In genomic region chr17:59786213-59786535, GRCh38 we compare ENCODE assay signal across 9 cellular contexts.
DNase-seq lines count a peak whose midpoint lies in the region; ATAC-seq, FAIRE-seq and TF ChIP-seq lines count a peak whose summit lies in the region.
"Had no signal": no experiment of that assay in that cellular context is flagged by ENCODE, and none has a peak within 500 bp of the region (broad histone marks: within the 10 kb centered on the region; RNA-seq: fewer than 3 reads in every experiment).

No MANE protein-coding gene starts in this region.

- peak overlapping the region; percentile 77 for H3K4me3 Mint-ChIP-seq in T-helper 2 cell treated with Interferon-gamma antibody and Interleukin-4, amounts not matched to agents 5 μg/mL and 100 μg/mL, for 36 hours
- peak overlapping the region; percentile 60 for H3K4me3 Mint-ChIP-seq in activated T-helper 1 cell treated with anti-CD3 and anti-CD28 coated beads, Interleukin-12 subunit alpha, Interleukin-12 subunit beta, Interleukin-2, Interleukin-4 antibody, amounts not matched to agents 30 ng/mL and 10 ng/mL and 1 ng/mL, durations not matched to agents 14 hours and 24 hours and 36 hours

- peak overlapping the region; percentile 99 for H3K27ac Mint-ChIP-seq in T-helper 2 cell treated with Interferon-gamma antibody and Interleukin-4, amounts not matched to agents 5 μg/mL and 100 μg/mL, for 36 hours
- H3K27ac Mint-ChIP-seq in activated T-helper 1 cell treated with anti-CD3 and anti-CD28 coated beads, Interleukin-12 subunit alpha, Interleukin-12 subunit beta, Interleukin-2, Interleukin-4 antibody, amounts not matched to agents 30 ng/mL and 10 ng/mL and 1 ng/mL, durations not matched to agents 14 hours and 24 hours and 36 hours = peak overlapping the region; percentile 90

- no peak for TF ChIP-seq CTCF in keratinocyte (optimal IDR thresholded peaks at IDR 0.05 in 1 of 3, IDR thresholded peaks at IDR 0.05 in 1 of 3, conservative IDR thresholded peaks at IDR 0.05 in 1 of 3; ENCODE audit: extremely low read depth in 1 of 3, insufficient read depth in 2 of 3, low read length in 3 of 3)

- H3K79me2 ChIP-seq in keratinocyte (ENCODE audit: control insufficient read depth, insufficient read depth, low read length) = no peaks in the 10 kb centered on the region

- intact Hi-C loops in activated T-helper 1 cell treated with anti-CD3 and anti-CD28 coated beads, Interleukin-12 subunit alpha, Interleukin-12 subunit beta, Interleukin-2, Interleukin-4 antibody, amounts not matched to agents 30 ng/mL and 10 ng/mL and 1 ng/mL, durations not matched to agents 14 hours and 24 hours and 36 hours (cut with micrococcal nuclease) = loop anchor here (1.0 to 2.0 kb wide), 12 partner anchors 24 to 1447 kb away; partner anchors contain the start of genes CLTC, PTRH2, TUBD1 and VMP1

- H2AFZ ChIP-seq in keratinocyte (ENCODE audit: control insufficient read depth, low read length) = no peak overlapping the region

- FAIRE-seq in keratinocyte (lab: Jason Lieb, UNC) = no peak

- H3K27ac ChIP-seq in keratinocyte (ENCODE audit: control insufficient read depth, insufficient read depth, low read length) (peak overlapping the region; percentile 96), subcutaneous abdominal adipose tissue (ENCODE audit: low read depth, low read length) (peak overlapping the region; percentile 94)

- H3K9me1 ChIP-seq in keratinocyte (ENCODE audit: control insufficient read depth, extremely low read depth, insufficient read depth, low read length) = no peaks in the 10 kb centered on the region

- H3K4me2 ChIP-seq in keratinocyte (ENCODE audit: control insufficient read depth, extremely low read depth, insufficient read depth, low read depth, low read length) = peak overlapping the region; percentile 85

- DNase-seq in T-helper 2 cell treated with Interferon-gamma antibody and Interleukin-4, amounts not matched to agents 5 μg/mL and 100 μg/mL, for 36 hours (ENCODE audit: low spot score) = no peak
- no peak for DNase-seq in T-helper 2 cell
- DNase-seq in activated T-helper 1 cell treated with anti-CD3 and anti-CD28 coated beads, Interleukin-12 subunit alpha, Interleukin-12 subunit beta, Interleukin-2, Interleukin-4 antibody, amounts not matched to agents 30 ng/mL and 10 ng/mL and 1 ng/mL, durations not matched to agents 14 hours and 24 hours and 36 hours (ENCODE audit: low spot score) = no peak
- DNase-seq in keratinocyte (ENCODE audit: low read depth, low spot score) = no peak
- DNase-seq in HAP-1 (ENCODE audit: low spot score in 2 of 2) = no peak
- no peak for DNase-seq in NCI-H1436 treated with DMSO at 0.1 percent for 48 hours (lab: John Stamatoyannopoulos, UW)
- DNase-seq: NCI-H524 treated with DMSO at 0.1 percent for 48 hours had no signal

- H3K9ac ChIP-seq in keratinocyte (ENCODE audit: control insufficient read depth, extremely low read depth, insufficient read depth, low read length) (peak overlapping the region; percentile 79), subcutaneous abdominal adipose tissue (ENCODE audit: low read length in 5 of 5) (peak overlapping the region in 3 of 5 donors; percentile 23 to 85 (median 62))

- H3K27me3 Mint-ChIP-seq in T-helper 2 cell treated with Interferon-gamma antibody and Interleukin-4, amounts not matched to agents 5 μg/mL and 100 μg/mL, for 36 hours (ENCODE audit: low read depth) = no peaks in the 10 kb centered on the region
- H3K27me3 Mint-ChIP-seq in activated T-helper 1 cell treated with anti-CD3 and anti-CD28 coated beads, Interleukin-12 subunit alpha, Interleukin-12 subunit beta, Interleukin-2, Interleukin-4 antibody, amounts not matched to agents 30 ng/mL and 10 ng/mL and 1 ng/mL, durations not matched to agents 14 hours and 24 hours and 36 hours (ENCODE audit: insufficient read depth) = peaks cover 2% of the 10 kb centered on the region

- H4K20me1 ChIP-seq in keratinocyte (ENCODE audit: control insufficient read depth, extremely low read depth, insufficient read depth, low read length) = no peaks in the 10 kb centered on the region

- no peaks in the 10 kb centered on the region for H3K36me3 ChIP-seq in keratinocyte (ENCODE audit: control insufficient read depth in 2 of 2, extremely low read depth in 1 of 2, insufficient read depth in 2 of 2, low read length in 2 of 2)
- no peaks in the 10 kb centered on the region for H3K36me3 ChIP-seq in subcutaneous abdominal adipose tissue (ENCODE audit: control insufficient read depth in 5 of 5, insufficient read depth in 5 of 5, low read length in 5 of 5)
- H3K36me3 ChIP-seq in HAP-1 (replicated peaks) = no peaks in the 10 kb centered on the region

- ATAC-seq in HG03442 (IDR thresholded peaks at IDR 0.05; ENCODE audit: unreplicated experiment) = no peak

- H3K9me3 Mint-ChIP-seq in T-helper 2 cell treated with Interferon-gamma antibody and Interleukin-4, amounts not matched to agents 5 μg/mL and 100 μg/mL, for 36 hours = no peaks in the 10 kb centered on the region
- H3K9me3 Mint-ChIP-seq in activated T-helper 1 cell treated with anti-CD3 and anti-CD28 coated beads, Interleukin-12 subunit alpha, Interleukin-12 subunit beta, Interleukin-2, Interleukin-4 antibody, amounts not matched to agents 30 ng/mL and 10 ng/mL and 1 ng/mL, durations not matched to agents 14 hours and 24 hours and 36 hours = no peaks in the 10 kb centered on the region

- H3K27me3 ChIP-seq in keratinocyte (ENCODE audit: control insufficient read depth, extremely low read depth, insufficient read depth, low read length) = no peaks in the 10 kb centered on the region
- no peaks in the 10 kb centered on the region for H3K27me3 ChIP-seq in subcutaneous abdominal adipose tissue (ENCODE audit: control insufficient read depth in 5 of 5, insufficient read depth in 4 of 5, low read length in 5 of 5)
- no peaks in the 10 kb centered on the region for H3K27me3 ChIP-seq in HAP-1 (ENCODE audit: low read depth)

- H3K4me1 ChIP-seq in keratinocyte (ENCODE audit: control insufficient read depth, extremely low read depth, insufficient read depth, low read length) (peaks cover 51% of the 10 kb centered on the region), subcutaneous abdominal adipose tissue (ENCODE audit: control insufficient read depth in 5 of 5, insufficient read depth in 5 of 5, low read length in 5 of 5) (peaks cover 2 to 40% (median 35%) of the 10 kb centered on the region in 5 donors), HAP-1 (peaks cover 49% of the 10 kb centered on the region)

- in situ Hi-C loops in HAP-1 (cut with MboI; ENCODE audit: low sequenced_read_pairs) = no loop called here

- H3K9me3 ChIP-seq in keratinocyte (ENCODE audit: control insufficient read depth, low read depth, low read length) = no peaks in the 10 kb centered on the region
- no peaks in the 10 kb centered on the region for H3K9me3 ChIP-seq in subcutaneous abdominal adipose tissue (ENCODE audit: control insufficient read depth in 5 of 5, low read length in 5 of 5)
- H3K9me3 ChIP-seq in HAP-1 = no peaks in the 10 kb centered on the region

- H3K4me1 Mint-ChIP-seq in T-helper 2 cell treated with Interferon-gamma antibody and Interleukin-4, amounts not matched to agents 5 μg/mL and 100 μg/mL, for 36 hours (ENCODE audit: low read depth) = peaks cover 56% of the 10 kb centered on the region
- H3K4me1 Mint-ChIP-seq in activated T-helper 1 cell treated with anti-CD3 and anti-CD28 coated beads, Interleukin-12 subunit alpha, Interleukin-12 subunit beta, Interleukin-2, Interleukin-4 antibody, amounts not matched to agents 30 ng/mL and 10 ng/mL and 1 ng/mL, durations not matched to agents 14 hours and 24 hours and 36 hours (ENCODE audit: low read depth) = peaks cover 55% of the 10 kb centered on the region

- dilution Hi-C loops in keratinocyte (cut with MboI; ENCODE audit: extremely low pct_ligation_motif_present, low sequenced_read_pairs) = no loop called here

- peaks cover 27% of the 10 kb centered on the region for H3K36me3 Mint-ChIP-seq in T-helper 2 cell treated with Interferon-gamma antibody and Interleukin-4, amounts not matched to agents 5 μg/mL and 100 μg/mL, for 36 hours (ENCODE audit: low read depth)
- peaks cover 13% of the 10 kb centered on the region for H3K36me3 Mint-ChIP-seq in activated T-helper 1 cell treated with anti-CD3 and anti-CD28 coated beads, Interleukin-12 subunit alpha, Interleukin-12 subunit beta, Interleukin-2, Interleukin-4 antibody, amounts not matched to agents 30 ng/mL and 10 ng/mL and 1 ng/mL, durations not matched to agents 14 hours and 24 hours and 36 hours (ENCODE audit: low read depth)

- H3K4me3 ChIP-seq in keratinocyte (ENCODE audit: control insufficient read depth in 2 of 3, extremely low read depth in 1 of 3, insufficient read depth in 2 of 3, low read depth in 1 of 3, low read length in 3 of 3) = peak overlapping the region in 2 of 3 experiments; percentile 32 to 43
- peak overlapping the region in 2 of 5 donors; percentile 46 to 52 for H3K4me3 ChIP-seq in subcutaneous abdominal adipose tissue (ENCODE audit: low read depth in 1 of 5, low read length in 5 of 5)
- H3K4me3 ChIP-seq in HAP-1 = no peak overlapping the region
